In the genomic region with DNA sequence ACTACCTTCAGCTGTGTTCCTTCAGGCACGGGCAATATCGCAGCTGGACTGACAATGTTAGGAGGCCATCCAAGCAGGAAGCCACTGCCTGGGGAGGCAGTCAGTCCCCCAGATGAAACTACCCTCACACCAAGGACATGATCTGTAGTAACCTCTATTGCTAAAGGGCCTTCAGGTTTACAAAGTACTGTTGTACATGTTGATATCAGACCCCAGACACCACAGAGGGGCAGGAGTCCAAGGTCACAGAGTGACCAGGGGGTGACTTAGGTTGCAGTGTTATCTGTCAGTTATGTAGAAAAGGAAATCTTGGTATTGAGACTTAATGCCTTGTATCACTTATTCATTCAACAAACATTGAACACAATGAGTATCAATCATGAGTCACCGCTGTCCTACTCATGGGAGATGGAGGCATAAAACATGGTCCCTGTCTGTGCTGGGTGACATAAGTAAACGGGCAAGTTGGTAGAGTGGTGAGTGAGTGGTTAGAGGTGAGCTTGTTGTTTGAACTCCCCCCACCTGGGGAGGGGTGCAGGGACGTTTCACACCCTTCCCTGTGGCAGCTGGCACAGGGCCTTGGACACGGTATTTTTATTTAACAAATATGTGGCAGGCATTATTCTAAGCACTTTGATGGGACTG, we compare ENCODE assay signal across 11 cellular contexts. TPM values are rescaled to one million over a fixed set of nuclear protein-coding genes. Genes with fewer than 3 reads are reported as not detected.
DNase-seq lines count a peak whose midpoint lies in the region; ATAC-seq and TF ChIP-seq lines count a peak whose summit lies in the region.
"Had no signal": no experiment of that assay in that cellular context is flagged by ENCODE, and none has a peak within 500 bp of the region (broad histone marks: within the 10 kb centered on the region; RNA-seq: fewer than 3 reads in every experiment).

No MANE protein-coding gene starts in this region.

- H2AFZ ChIP-seq in mammary epithelial cell (ENCODE audit: low read depth, low read length) = no peak overlapping the region

- H3K9me3 ChIP-seq in mammary epithelial cell (replicated peaks; ENCODE audit: insufficient read depth, low read length) (no peaks in the 10 kb centered on the region), lower lobe of right lung (no peaks in the 10 kb centered on the region), uterus (no peaks in the 10 kb centered on the region), SJCRH30 (replicated peaks) (no peaks in the 10 kb centered on the region)
- H3K9me3 ChIP-seq: heart right ventricle had no signal

- ATAC-seq in activated naive CD4-positive, alpha-beta T cell treated with anti-CD3 and anti-CD28 coated beads, Interleukin-2, amount 50 U/mL, for 72 hours = peak; percentile 20 to 65
- ATAC-seq in lower lobe of right lung = no peak

- no peaks in the 10 kb centered on the region for H3K36me3 Mint-ChIP-seq in activated naive CD4-positive, alpha-beta T cell treated with anti-CD3 and anti-CD28 coated beads, Interleukin-2, amount 50 U/mL, for 72 hours

- WGBS in mammary epithelial cell (ENCODE audit: low coverage, missing lambda C conversion rate) = 53% methylated on average over 6 of the region's 6 CpGs

- H3K27ac ChIP-seq in mammary epithelial cell (ENCODE audit: insufficient read depth, low read depth, low read length) (peak overlapping the region; percentile 5), lower lobe of right lung (peak overlapping the region; percentile 76), uterus (peak overlapping the region; percentile 58 to 67), SJCRH30 (no peak overlapping the region)

- H3K4me1 ChIP-seq in mammary epithelial cell (ENCODE audit: insufficient read depth, low read length) = peaks cover 24% of the 10 kb centered on the region
- H3K4me1 ChIP-seq in lower lobe of right lung = peaks cover 59% of the 10 kb centered on the region
- H3K4me1 ChIP-seq in uterus = peaks cover 6 to 16% of the 10 kb centered on the region in 2 donors
- peaks cover 28% of the 10 kb centered on the region; the same call in 1 of the 2 replicates for H3K4me1 ChIP-seq in SJCRH30

- H3K4me2 ChIP-seq in mammary epithelial cell (ENCODE audit: insufficient read depth, low read depth, low read length) = no peak overlapping the region

- peaks cover 5% of the 10 kb centered on the region for H3K79me2 ChIP-seq in mammary epithelial cell (ENCODE audit: insufficient read depth, low read length)

- H3K27me3 ChIP-seq in mammary epithelial cell (ENCODE audit: insufficient read depth, low read length) (no peaks in the 10 kb centered on the region), lower lobe of right lung (ENCODE audit: low read depth) (peaks cover 6% of the 10 kb centered on the region), uterus (no peaks in the 10 kb centered on the region), SJCRH30 (no peaks in the 10 kb centered on the region)

- H4K20me1 ChIP-seq in mammary epithelial cell (ENCODE audit: insufficient read depth, low read length) = no peaks in the 10 kb centered on the region

- H3K36me3 ChIP-seq in mammary epithelial cell (ENCODE audit: insufficient read depth, low read length) (no peaks in the 10 kb centered on the region), lower lobe of right lung (no peaks in the 10 kb centered on the region), uterus (no peaks in the 10 kb centered on the region), SJCRH30 (no peaks in the 10 kb centered on the region)
- H3K36me3 ChIP-seq: heart right ventricle had no signal

- no peak overlapping the region for H3K9ac ChIP-seq in mammary epithelial cell (ENCODE audit: insufficient read depth, low read length)

- H3K9me3 Mint-ChIP-seq in activated naive CD4-positive, alpha-beta T cell treated with anti-CD3 and anti-CD28 coated beads, Interleukin-2, amount 50 U/mL, for 72 hours = no peaks in the 10 kb centered on the region

- in situ Hi-C loops in mammary epithelial cell (cut with MboI; ENCODE audit: low sequenced_read_pairs in 2 of 2) = no loop called here

- peak overlapping the region in 1 of 2 donors; percentile 2 for H3K27ac Mint-ChIP-seq in activated naive CD4-positive, alpha-beta T cell treated with anti-CD3 and anti-CD28 coated beads, Interleukin-2, amount 50 U/mL, for 72 hours

- H3K4me3 ChIP-seq in mammary epithelial cell (replicated peaks in 1 of 3; ENCODE audit: insufficient read depth in 1 of 3, low read depth in 2 of 3, low read length in 3 of 3) (no peak overlapping the region), lower lobe of right lung (no peak overlapping the region), uterus (no peak overlapping the region), SJCRH30 (no peak overlapping the region)
- H3K4me3 ChIP-seq: heart right ventricle had no signal

- CTCF ChIA-PET in mammary epithelial cell (lab: Charles Lee; ENCODE audit: low non-redundant PET) = interaction anchor here (0.5 kb wide), 1 partner anchor 356 kb away, joined by 3 read pairs; no protein-coding TSS in a partner anchor

- no peak for TF ChIP-seq POLR2A in uterus (IDR thresholded peaks at IDR 0.05)

- dilution Hi-C loops in mammary epithelial cell (cut with HindIII; ENCODE audit: low sequenced_read_pairs) = no loop called here

- no peak for DNase-seq in activated naive CD4-positive, alpha-beta T cell treated with anti-CD3 and anti-CD28 coated beads, Interleukin-2, amount 50 U/mL, for 72 hours (ENCODE audit: low spot score in 2 of 2)
- DNase-seq in activated naive CD4-positive, alpha-beta T cell treated with Interleukin-2 at 50 U/mL for 16 hours = no peak
- DNase-seq in mammary epithelial cell (peak; percentile 57), lower lobe of right lung (no peak), uterus (no peak), SJCRH30 (no peak), AML-193 (lab: John Stamatoyannopoulos, UW) (no peak), GOT3 (lab: John Stamatoyannopoulos, UW) (no peak)
- DNase-seq: H7, NCI-H187 treated with DMSO at 0.1 percent for 48 hours had no signal

- no TSS peak for BruUV-seq in mammary epithelial cell (replicated peaks; lab: Mats Ljungman, UMichigan)

- intact Hi-C loops in mammary epithelial cell (cut with micrococcal nuclease) (no loop called here), lower lobe of right lung (cut with DNase I) (no loop called here), uterus (cut with DNase I; ENCODE audit: low total_unique reads) (no loop called here)

- TF ChIP-seq CTCF in mammary epithelial cell (conservative IDR thresholded peaks at IDR 0.05 in 1 of 2, IDR thresholded peaks at IDR 0.05 in 1 of 2; ENCODE audit: extremely low read depth in 1 of 2, insufficient read depth in 1 of 2, low read depth in 1 of 2, low read length in 2 of 2) (no peak), lower lobe of right lung (IDR thresholded peaks at IDR 0.05) (no peak), uterus (IDR thresholded peaks at IDR 0.05) (no peak)

RNA-seq across cellular contexts. Expression of gene CABLES1, which starts 7.1 kb away (rescaled TPM):
- 1 to 10 TPM; 5.6 to 6.5 TPM for total RNA-seq in activated naive CD4-positive, alpha-beta T cell treated with anti-CD3 and anti-CD28 coated beads, Interleukin-2, amount 50 U/mL, for 72 hours
- total RNA-seq in mammary epithelial cell = 1 to 10 TPM; 2.7 to 2.8 TPM
- polyA plus RNA-seq in mammary epithelial cell = 1.9 TPM
- polyA minus RNA-seq in mammary epithelial cell = 6.5 TPM
- total RNA-seq in lower lobe of right lung = 44.2 TPM
- total RNA-seq in uterus = 10 to 100 TPM in 1 of 4 donors, 1 to 10 TPM in 3; 8.5 to 12.6 (median 9.2) TPM
- total RNA-seq in SJCRH30 (2014; rRNA removed; shearing (Covaris generic)) = 21.9 and 22.8 TPM in 2 replicates

Comparison
In these comparisons a context has a peak if more than half of its experiments do, and no peak if none do; other contexts are left out.
1. ATAC-seq: peak in activated naive CD4-positive, alpha-beta T cell treated with anti-CD3 and anti-CD28 coated beads, Interleukin-2, amount 50 U/mL, for 72 hours (2 of 2); none in lower lobe of right lung (0 of 2).